ENCODE assay signal across 13 cellular contexts in the genomic region with DNA sequence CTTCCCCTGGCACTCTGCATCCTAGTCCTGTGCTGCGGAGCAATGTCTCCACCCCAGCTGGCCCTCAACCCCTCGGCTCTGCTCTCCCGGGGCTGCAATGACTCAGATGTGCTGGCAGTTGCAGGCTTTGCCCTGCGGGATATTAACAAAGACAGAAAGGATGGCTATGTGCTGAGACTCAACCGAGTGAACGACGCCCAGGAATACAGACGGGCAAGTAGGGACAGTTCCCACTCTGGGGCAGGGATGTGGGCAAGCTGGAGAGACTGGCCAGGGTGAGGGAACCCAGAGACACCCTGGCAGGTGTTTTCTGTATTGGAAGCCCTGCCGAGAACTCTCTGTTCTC. TPM values are rescaled to one million over a fixed set of nuclear protein-coding genes. Genes with fewer than 3 reads are reported as not detected.
DNase-seq lines count a peak whose midpoint lies in the region; ATAC-seq and TF ChIP-seq lines count a peak whose summit lies in the region.
"Had no signal": no experiment of that assay in that cellular context is flagged by ENCODE, and none has a peak within 500 bp of the region (broad histone marks: within the 10 kb centered on the region; RNA-seq: fewer than 3 reads in every experiment).

No MANE protein-coding gene starts in this region.

- H3K27ac ChIP-seq in RWPE1 = peak overlapping the region; percentile 86
- H3K27ac ChIP-seq: pancreas, VCaP had no signal

- H3K4me3 ChIP-seq in fibroblast of mammary gland (ENCODE audit: control insufficient read depth, low read depth, low read length) = no peak overlapping the region
- H3K4me3 ChIP-seq: pancreas had no signal

- TF ChIP-seq CTCF in RWPE1 (conservative IDR thresholded peaks at IDR 0.05; ENCODE audit: low read depth) (no peak), fibroblast of mammary gland (conservative IDR thresholded peaks at IDR 0.05; ENCODE audit: control insufficient read depth, insufficient read depth, low read depth, low read length) (no peak)

- no peak for ATAC-seq in GM21526 (IDR thresholded peaks at IDR 0.05; ENCODE audit: low FRiP score, unreplicated experiment)
- ATAC-seq in GM18907 (IDR thresholded peaks at IDR 0.05; ENCODE audit: unreplicated experiment) = no peak

- DNase-seq in Daoy (ENCODE audit: low read depth) = peak; percentile 79
- DNase-seq in RWPE1 (ENCODE audit: low spot score) = peak; percentile 91
- DNase-seq in fibroblast of mammary gland (ENCODE audit: low read depth) = peak; percentile 39
- DNase-seq in occipital lobe (lab: John Stamatoyannopoulos, UW) = peak; percentile 16
- no peak for DNase-seq in DMS 273 (lab: John Stamatoyannopoulos, UW; ENCODE audit: unreplicated experiment)
- no peak for DNase-seq in NCI-H510A (lab: John Stamatoyannopoulos, UW)
- DNase-seq: Caco-2, immature natural killer cell, pancreas had no signal

- POLR2A ChIA-PET in RWPE1 (lab: Yijun Ruan, JAX; ENCODE audit: low non-redundant PET) = no interaction called here

- CTCF ChIA-PET in RWPE1 (lab: Yijun Ruan, JAX) = interaction anchor here (1.4 kb wide), 1 partner anchor 23 kb away, joined by 5 read pairs; no protein-coding TSS in a partner anchor

RNA-seq across cellular contexts. Expression of a gene that starts 0.2 kb away (rescaled TPM):
- not detected in 2 replicates for total RNA-seq in Daoy (2014; rRNA removed; shearing (Covaris generic))
- not detected for total RNA-seq in occipital lobe
- total RNA-seq: activated T-helper 1 cell treated with anti-CD3 and anti-CD28 coated beads, Interleukin-12 subunit alpha, Interleukin-12 subunit beta, Interleukin-2, Interleukin-4 antibody, amounts not matched to agents 30 ng/mL and 10 ng/mL and 1 ng/mL, durations not matched to agents 14 hours and 24 hours and 36 hours; Caco-2; pancreas had no signal

RNA-seq across cellular contexts. Expression of a gene that starts 25.4 kb away (rescaled TPM):
- not detected in 2 replicates for total RNA-seq in Daoy (2014; rRNA removed; shearing (Covaris generic))
- total RNA-seq in occipital lobe = not detected
- total RNA-seq: activated T-helper 1 cell treated with anti-CD3 and anti-CD28 coated beads, Interleukin-12 subunit alpha, Interleukin-12 subunit beta, Interleukin-2, Interleukin-4 antibody, amounts not matched to agents 30 ng/mL and 10 ng/mL and 1 ng/mL, durations not matched to agents 14 hours and 24 hours and 36 hours; Caco-2 had no signal

RNA-seq across cellular contexts. Expression of a gene that starts 27.6 kb away (rescaled TPM):
- total RNA-seq in Daoy (2014; rRNA removed; shearing (Covaris generic)) = not detected in 2 replicates
- total RNA-seq in occipital lobe = 0.47 TPM

Comparison
In these comparisons a context has a peak if more than half of its experiments do, and no peak if none do; other contexts are left out.
1. DNase-seq: peak in Daoy (single experiment), RWPE1 (single experiment), fibroblast of mammary gland (single experiment) and occipital lobe (single experiment); none in DMS 273 (single experiment) and NCI-H510A (single experiment).